In genomic region chr22:17920145-17920605, GRCh38 we compare ENCODE assay signal across 9 cellular contexts.
A peak's percentile ranks its signal among the peaks of the same experiment; 100 is the strongest.
DNase-seq lines count a peak whose midpoint lies in the region; ATAC-seq and TF ChIP-seq lines count a peak whose summit lies in the region.
"Had no signal": no experiment of that assay in that cellular context is flagged by ENCODE, and none has a peak within 500 bp of the region (broad histone marks: within the 10 kb centered on the region; RNA-seq: fewer than 3 reads in every experiment).

No MANE protein-coding gene starts in this region.

- H3K9me2 ChIP-seq in MM.1S (replicated peaks; ENCODE audit: insufficient read depth, low read length), result no peaks in the 10 kb centered on the region

- no peaks in the 10 kb centered on the region for H4K20me1 ChIP-seq in MM.1S (ENCODE audit: insufficient read depth, low read length)

- no peak overlapping the region for H3K4me3 Mint-ChIP-seq in neural crest cell
- H3K4me3 Mint-ChIP-seq: activated CD4-positive, alpha-beta T cell treated with anti-CD3 and anti-CD28 coated beads, Interleukin-2, amount 10 ng/mL, durations not matched to agents 7 days and 5 days had no signal

- H3K4me3 ChIP-seq in fibroblast of mammary gland (ENCODE audit: control insufficient read depth, low read depth, low read length), result no peak overlapping the region
- H3K4me3 ChIP-seq in MM.1S (ENCODE audit: low read length), result no peak overlapping the region

- H3K9ac ChIP-seq in MM.1S (ENCODE audit: low read length), result no peak overlapping the region

- no peak overlapping the region for H3K27ac ChIP-seq in MM.1S (ENCODE audit: low read length)

- ATAC-seq in GM21825 (IDR thresholded peaks at IDR 0.05; ENCODE audit: unreplicated experiment), result no peak
- ATAC-seq in HG03571 (IDR thresholded peaks at IDR 0.05; ENCODE audit: unreplicated experiment), result no peak

- no peaks in the 10 kb centered on the region for H3K27me3 Mint-ChIP-seq in neural crest cell (ENCODE audit: low read depth)
- H3K27me3 Mint-ChIP-seq: activated CD4-positive, alpha-beta T cell treated with anti-CD3 and anti-CD28 coated beads, Interleukin-2, amount 10 ng/mL, durations not matched to agents 7 days and 5 days had no signal

- H3K36me3 ChIP-seq in MM.1S (replicated peaks; ENCODE audit: insufficient read depth, low read length), result no peaks in the 10 kb centered on the region

- peaks cover 83% of the 10 kb centered on the region for H3K79me2 ChIP-seq in MM.1S (ENCODE audit: low read length)

- H3K27ac Mint-ChIP-seq in neural crest cell (ENCODE audit: unreplicated experiment), result peak overlapping the region; percentile 81
- H3K27ac Mint-ChIP-seq: activated CD4-positive, alpha-beta T cell treated with anti-CD3 and anti-CD28 coated beads, Interleukin-2, amount 10 ng/mL, durations not matched to agents 7 days and 5 days had no signal

- TF ChIP-seq CTCF in fibroblast of mammary gland (conservative IDR thresholded peaks at IDR 0.05; ENCODE audit: control insufficient read depth, insufficient read depth, low read depth, low read length) (no peak), neural crest cell (conservative IDR thresholded peaks at IDR 0.05) (no peak), MM.1S (IDR thresholded peaks at IDR 0.05; ENCODE audit: low read length) (no peak)

- no peak overlapping the region for H2AFZ ChIP-seq in MM.1S (ENCODE audit: low read length)

- no peaks in the 10 kb centered on the region for H3K36me3 Mint-ChIP-seq in neural crest cell (ENCODE audit: low read depth)

- H3K4me2 ChIP-seq in MM.1S (ENCODE audit: low read depth, low read length), result no peak overlapping the region

- H3K4me1 Mint-ChIP-seq in neural crest cell, result peaks cover 51% of the 10 kb centered on the region

- H3K9me3 ChIP-seq in MM.1S (replicated peaks; ENCODE audit: insufficient read depth, low read length), result no peaks in the 10 kb centered on the region

- no peaks in the 10 kb centered on the region for H3K9me3 Mint-ChIP-seq in neural crest cell
- H3K9me3 Mint-ChIP-seq: activated CD4-positive, alpha-beta T cell treated with anti-CD3 and anti-CD28 coated beads, Interleukin-2, amount 10 ng/mL, durations not matched to agents 7 days and 5 days had no signal

- H3K4me1 ChIP-seq in MM.1S (ENCODE audit: low read length), result no peaks in the 10 kb centered on the region

- no peaks in the 10 kb centered on the region for H3K27me3 ChIP-seq in MM.1S (replicated peaks; ENCODE audit: insufficient read depth, low read length)

- DNase-seq in ELF-1 (ENCODE audit: low read depth, low spot score) (peak; percentile 83), SK-N-DZ (ENCODE audit: low spot score) (peak; percentile 38), fibroblast of mammary gland (ENCODE audit: low read depth) (peak; percentile 20), neural crest cell (ENCODE audit: low read depth, low spot score) (no peak), MM.1S (no peak), middle frontal gyrus (ENCODE audit: extremely low spot score, low spot score) (no peak)
- DNase-seq: activated CD4-positive, alpha-beta T cell treated with anti-CD3 and anti-CD28 coated beads, Interleukin-2, amount 10 ng/mL, durations not matched to agents 7 days and 5 days had no signal

- no peaks in the 10 kb centered on the region for H3F3A ChIP-seq in MM.1S (ENCODE audit: insufficient read depth, low read length)

Comparison
In these comparisons a context has a peak if more than half of its experiments do, and no peak if none do; other contexts are left out.
1. DNase-seq: peak in ELF-1 (single experiment), SK-N-DZ (single experiment) and fibroblast of mammary gland (single experiment); none in neural crest cell (single experiment), MM.1S (single experiment) and middle frontal gyrus (single experiment).